In the genomic region with DNA sequence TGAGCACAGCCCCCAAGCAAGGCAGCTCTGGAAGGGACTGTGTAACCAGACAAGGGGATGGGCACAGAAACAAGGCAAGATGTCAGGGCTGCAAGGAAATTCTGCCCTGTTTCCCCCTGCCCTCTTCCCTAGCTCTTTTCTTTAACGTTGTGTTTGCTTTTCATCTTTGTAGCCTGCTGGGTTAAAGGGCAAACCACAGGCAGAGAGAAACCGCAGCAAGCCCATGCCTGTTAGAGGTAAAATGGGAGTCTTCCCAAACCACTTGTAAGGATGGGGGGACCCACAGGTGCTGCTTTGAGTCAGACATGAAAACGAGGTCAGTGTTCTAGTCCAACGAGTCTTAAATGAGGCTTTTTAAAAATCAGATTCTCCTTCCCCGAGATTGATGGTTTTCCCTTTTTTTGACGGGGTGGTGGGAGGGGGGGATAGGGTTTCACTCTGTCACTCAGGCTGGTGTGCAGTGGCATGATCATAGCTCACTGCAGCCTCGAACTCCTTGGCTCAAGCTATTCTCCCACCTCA, we compare ENCODE assay signal across 9 cellular contexts. TPM values are rescaled to one million over a fixed set of nuclear protein-coding genes. Genes with fewer than 3 reads are reported as not detected.
DNase-seq lines count a peak whose midpoint lies in the region; TF ChIP-seq lines count a peak whose summit lies in the region.
"Had no signal": no experiment of that assay in that cellular context is flagged by ENCODE, and none has a peak within 500 bp of the region (broad histone marks: within the 10 kb centered on the region; RNA-seq: fewer than 3 reads in every experiment).

No MANE protein-coding gene starts in this region.

- H3K27me3 ChIP-seq in fibroblast of lung (ENCODE audit: control insufficient read depth, insufficient read depth, low read length) (no peaks in the 10 kb centered on the region), HAP-1 (ENCODE audit: low read depth) (no peaks in the 10 kb centered on the region)

- peak; percentile 71 for DNase-seq in activated naive CD4-positive, alpha-beta T cell treated with anti-CD3 and anti-CD28 coated beads for 36 hours
- DNase-seq in activated naive CD4-positive, alpha-beta T cell treated with anti-CD3 and anti-CD28 coated beads, Interleukin-2, amount 50 U/mL, for 16 hours: no peak
- DNase-seq in T-helper 22 cell (ENCODE audit: low read depth) (peak; percentile 34), fibroblast of lung (ENCODE audit: low read depth in 2 of 2) (peak; percentile 32 to 64), ureter (ENCODE audit: low spot score) (peak; percentile 60), NCI-H446 treated with DMSO at 0.1 percent for 48 hours (lab: John Stamatoyannopoulos, UW) (no peak), HAP-1 (ENCODE audit: low spot score in 2 of 2) (no peak), foreskin melanocyte (no peak)

- peaks cover 6% of the 10 kb centered on the region for H3K4me1 ChIP-seq in fibroblast of lung (ENCODE audit: control insufficient read depth, extremely low read depth, insufficient read depth, low read length)
- H3K4me1 ChIP-seq in HAP-1: peaks cover 9% of the 10 kb centered on the region

- in situ Hi-C loops in HAP-1 (cut with MboI; ENCODE audit: low sequenced_read_pairs): no loop called here

- intact Hi-C loops in activated naive CD4-positive, alpha-beta T cell treated with anti-CD3 and anti-CD28 coated beads for 36 hours (cut with micrococcal nuclease): loop anchor here (1.0 kb wide), 1 partner anchor 68 kb away; no protein-coding TSS in a partner anchor

- TF ChIP-seq CTCF in fibroblast of lung (conservative IDR thresholded peaks at IDR 0.05 in 1 of 2, IDR thresholded peaks at IDR 0.05 in 1 of 2; ENCODE audit: low read depth in 1 of 2, low read length in 2 of 2): no peak

- no peak overlapping the region for H2AFZ ChIP-seq in fibroblast of lung (ENCODE audit: low read length)

- H3K27me3 Mint-ChIP-seq in activated naive CD4-positive, alpha-beta T cell treated with anti-CD3 and anti-CD28 coated beads for 36 hours (ENCODE audit: low read depth): no peaks in the 10 kb centered on the region

- H3K4me3 Mint-ChIP-seq in activated naive CD4-positive, alpha-beta T cell treated with anti-CD3 and anti-CD28 coated beads for 36 hours: peak overlapping the region; percentile 40

- H3K79me2 ChIP-seq in fibroblast of lung (ENCODE audit: control insufficient read depth, insufficient read depth, low read length): peaks cover 66% of the 10 kb centered on the region

- no peaks in the 10 kb centered on the region for H3K36me3 Mint-ChIP-seq in activated naive CD4-positive, alpha-beta T cell treated with anti-CD3 and anti-CD28 coated beads for 36 hours (ENCODE audit: low read depth)

- peaks cover 63% of the 10 kb centered on the region for H3K4me1 Mint-ChIP-seq in activated naive CD4-positive, alpha-beta T cell treated with anti-CD3 and anti-CD28 coated beads for 36 hours (ENCODE audit: low read depth)

- H4K20me1 ChIP-seq in fibroblast of lung (ENCODE audit: control insufficient read depth, extremely low read depth, insufficient read depth, low read length): no peaks in the 10 kb centered on the region

- H3K36me3 ChIP-seq in fibroblast of lung (ENCODE audit: control insufficient read depth, insufficient read depth, low read length) (no peaks in the 10 kb centered on the region), HAP-1 (replicated peaks) (no peaks in the 10 kb centered on the region)

- H3K9me3 Mint-ChIP-seq in activated naive CD4-positive, alpha-beta T cell treated with anti-CD3 and anti-CD28 coated beads for 36 hours: no peaks in the 10 kb centered on the region

- H3K4me3 ChIP-seq in fibroblast of lung (replicated peaks in 1 of 4; ENCODE audit: control extremely low read depth in 1 of 4, insufficient read depth in 1 of 4, low read depth in 3 of 4, low read length in 4 of 4) (no peak overlapping the region), HAP-1 (no peak overlapping the region)

- no peak overlapping the region for H3K27ac Mint-ChIP-seq in activated naive CD4-positive, alpha-beta T cell treated with anti-CD3 and anti-CD28 coated beads for 36 hours

- peak overlapping the region; percentile 66 for H3K4me2 ChIP-seq in fibroblast of lung (ENCODE audit: extremely low read depth, insufficient read depth, low read length)

- no peak overlapping the region for H3K27ac ChIP-seq in fibroblast of lung (ENCODE audit: insufficient read depth, low read length)
- H3K27ac ChIP-seq: C4-2B had no signal

- H3K9me3 ChIP-seq in fibroblast of lung (ENCODE audit: control insufficient read depth, insufficient read depth, low read depth, low read length) (no peaks in the 10 kb centered on the region), HAP-1 (no peaks in the 10 kb centered on the region)

- H3K9ac ChIP-seq in fibroblast of lung (ENCODE audit: insufficient read depth, low read length): no peak overlapping the region

- CTCF ChIA-PET in activated naive CD4-positive, alpha-beta T cell treated with anti-CD3 and anti-CD28 coated beads for 36 hours (lab: Charles Lee): interaction anchor here (0.8 to 6.7 kb wide), 2 partner anchors 12 to 120 kb away, joined by 3 to 47 read pairs; a partner anchor contains a TSS

RNA-seq across cellular contexts. Expression of a gene that starts 13.3 kb away (rescaled TPM):
- 1 to 10 TPM; 3.2 to 3.3 TPM for total RNA-seq in activated naive CD4-positive, alpha-beta T cell treated with anti-CD3 and anti-CD28 coated beads for 36 hours
- total RNA-seq in fibroblast of lung: 31.6 and 98.1 TPM in 2 replicates
- 56.8 and 68.3 TPM in 2 replicates for polyA plus RNA-seq in fibroblast of lung
- polyA plus RNA-seq in fibroblast of lung (2012): 22.3 and 32.9 TPM in 2 replicates
- 115 and 133 TPM in 2 replicates for polyA minus RNA-seq in fibroblast of lung (ENCODE audit: low replicate concordance)
- 102 TPM for total RNA-seq in ureter

Comparison
In these comparisons a context has a peak if more than half of its experiments do, and no peak if none do; other contexts are left out.
1. DNase-seq: peak in activated naive CD4-positive, alpha-beta T cell treated with anti-CD3 and anti-CD28 coated beads for 36 hours (single experiment), T-helper 22 cell (single experiment), fibroblast of lung (2 of 2) and ureter (single experiment); none in activated naive CD4-positive, alpha-beta T cell treated with anti-CD3 and anti-CD28 coated beads, Interleukin-2, amount 50 U/mL, for 16 hours (single experiment), NCI-H446 treated with DMSO at 0.1 percent for 48 hours (single experiment), HAP-1 (0 of 2) and foreskin melanocyte (single experiment).